Comparison of ENCODE assay signal across 2 cellular contexts in genomic region chr2:201105759-201106158, GRCh38.
TF ChIP-seq lines count a peak whose summit lies in the region.

No MANE protein-coding gene starts in this region.

TF ChIP-seq in K562, 482 proteins besides CTCF, POLR2A, EP300 and RAD21 (continues in another document):
- no peak for TF ChIP-seq GTF2A2 (tag; IDR thresholded peaks at IDR 0.05)
- TF ChIP-seq MAFG (tag; conservative IDR thresholded peaks at IDR 0.05): peak; percentile 77
- TF ChIP-seq, protein P1, sequence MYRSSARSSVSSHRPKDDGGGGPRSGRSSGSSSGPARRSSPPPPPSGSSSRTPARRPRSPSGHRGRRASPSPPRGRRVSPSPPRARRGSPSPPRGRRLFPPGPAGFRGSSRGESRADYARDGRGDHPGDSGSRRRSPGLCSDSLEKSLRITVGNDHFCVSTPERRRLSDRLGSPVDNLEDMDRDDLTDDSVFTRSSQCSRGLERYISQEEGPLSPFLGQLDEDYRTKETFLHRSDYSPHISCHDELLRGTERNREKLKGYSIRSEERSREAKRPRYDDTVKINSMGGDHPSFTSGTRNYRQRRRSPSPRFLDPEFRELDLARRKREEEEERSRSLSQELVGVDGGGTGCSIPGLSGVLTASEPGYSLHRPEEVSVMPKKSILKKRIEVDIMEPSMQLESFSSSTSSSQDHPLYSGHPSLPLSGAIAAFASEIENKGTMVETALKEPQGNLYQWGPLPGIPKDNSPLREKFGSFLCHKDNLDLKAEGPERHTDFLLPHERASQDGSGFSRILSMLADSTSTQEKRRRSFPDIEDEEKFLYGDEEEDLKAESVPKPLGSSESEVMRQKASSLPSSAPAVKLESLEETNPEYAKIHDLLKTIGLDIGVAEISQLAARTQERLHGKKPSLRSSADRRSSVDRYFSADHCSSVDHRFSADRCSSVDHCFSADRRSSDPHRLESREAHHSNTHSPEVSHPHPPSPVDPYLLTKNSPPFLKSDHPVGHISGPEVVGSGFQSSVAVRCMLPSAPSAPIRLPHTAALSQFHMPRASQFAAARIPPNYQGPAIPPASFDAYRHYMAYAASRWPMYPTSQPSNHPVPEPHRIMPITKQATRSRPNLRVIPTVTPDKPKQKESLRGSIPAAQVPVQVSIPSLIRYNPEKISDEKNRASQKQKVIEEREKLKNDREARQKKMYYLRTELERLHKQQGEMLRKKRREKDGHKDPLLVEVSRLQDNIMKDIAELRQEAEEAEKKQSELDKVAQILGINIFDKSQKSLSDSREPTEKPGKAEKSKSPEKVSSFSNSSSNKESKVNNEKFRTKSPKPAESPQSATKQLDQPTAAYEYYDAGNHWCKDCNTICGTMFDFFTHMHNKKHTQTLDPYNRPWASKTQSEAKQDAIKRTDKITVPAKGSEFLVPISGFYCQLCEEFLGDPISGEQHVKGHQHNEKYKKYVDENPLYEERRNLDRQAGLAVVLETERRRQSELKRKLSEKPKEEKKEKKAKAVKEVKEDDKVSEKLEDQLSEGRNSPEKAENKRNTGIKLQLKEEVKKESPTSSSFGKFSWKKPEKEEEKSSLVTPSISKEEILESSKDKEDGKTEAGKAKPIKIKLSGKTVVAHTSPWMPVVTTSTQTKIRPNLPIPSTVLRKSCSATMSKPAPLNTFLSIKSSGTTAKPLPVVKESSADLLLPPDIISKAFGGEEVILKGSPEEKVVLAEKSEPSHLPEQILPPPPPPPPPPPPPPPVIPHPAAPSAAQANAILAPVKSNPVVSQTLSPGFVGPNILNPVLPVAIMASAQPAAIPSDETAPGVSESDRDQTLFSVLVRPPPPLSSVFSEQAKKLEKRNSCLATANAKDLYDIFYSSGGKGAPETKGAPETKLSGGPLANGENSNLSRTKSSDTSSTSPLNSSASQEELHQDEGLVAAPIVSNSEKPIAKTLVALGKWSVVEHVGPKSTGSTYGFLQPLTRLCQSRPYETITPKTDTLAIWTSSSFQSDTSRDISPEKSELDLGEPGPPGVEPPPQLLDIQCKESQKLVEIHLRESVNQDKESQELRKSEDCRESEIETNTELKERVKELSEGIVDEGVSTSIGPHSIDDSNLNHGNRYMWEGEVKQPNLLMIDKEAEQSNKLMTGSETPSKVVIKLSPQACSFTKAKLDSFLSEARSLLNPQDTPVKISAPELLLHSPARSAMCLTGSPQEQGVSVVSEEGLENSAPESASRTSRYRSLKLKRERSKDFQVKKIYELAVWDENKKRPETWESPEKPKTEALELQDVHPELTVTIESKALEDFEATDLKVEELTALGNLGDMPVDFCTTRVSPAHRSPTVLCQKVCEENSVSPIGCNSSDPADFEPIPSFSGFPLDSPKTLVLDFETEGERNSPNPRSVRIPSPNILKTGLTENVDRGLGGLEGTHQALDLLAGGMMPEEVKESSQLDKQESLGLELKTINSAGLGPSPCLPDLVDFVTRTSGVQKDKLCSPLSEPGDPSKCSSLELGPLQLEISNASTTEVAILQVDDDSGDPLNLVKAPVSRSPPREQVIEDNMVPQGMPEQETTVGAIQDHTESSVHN (IDR thresholded peaks at IDR 0.05; ENCODE audit: borderline replicate concordance in 1 of 2, low read depth in 1 of 2): no peak
- TF ChIP-seq ZNF316 (IDR thresholded peaks at IDR 0.05): peak; percentile 91
- TF ChIP-seq, protein P2, sequence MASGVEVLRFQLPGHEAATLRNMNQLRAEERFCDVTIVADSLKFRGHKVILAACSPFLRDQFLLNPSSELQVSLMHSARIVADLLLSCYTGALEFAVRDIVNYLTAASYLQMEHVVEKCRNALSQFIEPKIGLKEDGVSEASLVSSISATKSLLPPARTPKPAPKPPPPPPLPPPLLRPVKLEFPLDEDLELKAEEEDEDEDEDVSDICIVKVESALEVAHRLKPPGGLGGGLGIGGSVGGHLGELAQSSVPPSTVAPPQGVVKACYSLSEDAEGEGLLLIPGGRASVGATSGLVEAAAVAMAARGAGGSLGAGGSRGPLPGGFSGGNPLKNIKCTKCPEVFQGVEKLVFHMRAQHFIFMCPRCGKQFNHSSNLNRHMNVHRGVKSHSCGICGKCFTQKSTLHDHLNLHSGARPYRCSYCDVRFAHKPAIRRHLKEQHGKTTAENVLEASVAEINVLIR (CRISPR knock-in tag; IDR thresholded peaks at IDR 0.05): no peak
- TF ChIP-seq FUS (optimal IDR thresholded peaks at IDR 0.05; ENCODE audit: low read depth, low read length): no peak
- TF ChIP-seq CTCFL (IDR thresholded peaks at IDR 0.05; ENCODE audit: borderline replicate concordance, insufficient read depth, low read depth, low read length, poor library complexity, severe bottlenecking): no peak
- peak; percentile 88 for TF ChIP-seq NFE2 (IDR thresholded peaks at IDR 0.05; ENCODE audit: low read depth)
- peak; percentile 71 for TF ChIP-seq MAFF (IDR thresholded peaks at IDR 0.05; ENCODE audit: low read length)
- TF ChIP-seq CBFA2T2 (conservative IDR thresholded peaks at IDR 0.05): no peak
- TF ChIP-seq MAFK (IDR thresholded peaks at IDR 0.05; ENCODE audit: low read length): peak; percentile 56; the same call in 1 of the 2 replicates

TF ChIP-seq in H1, 55 proteins besides CTCF, POLR2A, EP300 and RAD21:
- TF ChIP-seq HDAC6 (IDR thresholded peaks at IDR 0.05; ENCODE audit: low read depth, low read length): no peak
- no peak for TF ChIP-seq RBBP5 (IDR thresholded peaks at IDR 0.05; ENCODE audit: borderline replicate concordance, low read depth, low read length)
- no peak for TF ChIP-seq TEAD4 (IDR thresholded peaks at IDR 0.05; ENCODE audit: low read depth, low read length)
- no peak for TF ChIP-seq BRCA1 (IDR thresholded peaks at IDR 0.05; ENCODE audit: low read depth, low read length)
- no peak for TF ChIP-seq CBX8 (IDR thresholded peaks at IDR 0.05; ENCODE audit: borderline replicate concordance, low read depth, low read length)
- TF ChIP-seq CEBPB (IDR thresholded peaks at IDR 0.05; ENCODE audit: low read depth, low read length): no peak
- no peak for TF ChIP-seq TAF1 (IDR thresholded peaks at IDR 0.05; ENCODE audit: low read depth, low read length)
- no peak for TF ChIP-seq KDM1A (IDR thresholded peaks at IDR 0.05; ENCODE audit: borderline replicate concordance, low read length)
- no peak for TF ChIP-seq CTBP2 (IDR thresholded peaks at IDR 0.05; ENCODE audit: borderline replicate concordance, insufficient read depth, insufficient read length, low read length)
- TF ChIP-seq YY1 (IDR thresholded peaks at IDR 0.05; ENCODE audit: low read depth, low read length): no peak
- TF ChIP-seq TCF12 (IDR thresholded peaks at IDR 0.05; ENCODE audit: low read depth, low read length): no peak
- TF ChIP-seq SIRT6 (IDR thresholded peaks at IDR 0.05; ENCODE audit: low read length): no peak
- no peak for TF ChIP-seq RNF2 (IDR thresholded peaks at IDR 0.05; ENCODE audit: borderline replicate concordance, low read depth, low read length, missing control alignments, poor library complexity, severe bottlenecking)
- no peak for TF ChIP-seq SP4 (IDR thresholded peaks at IDR 0.05; ENCODE audit: low read length)
- TF ChIP-seq ATF3 (IDR thresholded peaks at IDR 0.05; ENCODE audit: insufficient read depth, low read depth, low read length): no peak
- no peak for TF ChIP-seq USF2 (IDR thresholded peaks at IDR 0.05; ENCODE audit: low read length)
